ENCODE assay signal across 33 cellular contexts in genomic region chr16:47072158-47072557, GRCh38.
A peak's percentile ranks its signal among the peaks of the same experiment; 100 is the strongest.
DNase-seq lines count a peak whose midpoint lies in the region; ATAC-seq, FAIRE-seq and TF ChIP-seq lines count a peak whose summit lies in the region.
"Had no signal": no experiment of that assay in that cellular context is flagged by ENCODE, and none has a peak within 500 bp of the region (broad histone marks: within the 10 kb centered on the region; RNA-seq: fewer than 3 reads in every experiment).

No MANE protein-coding gene starts in this region.

- H3K27me3 ChIP-seq in HepG2 (ENCODE audit: control insufficient read depth in 1 of 2, insufficient read depth in 2 of 2, low read length in 2 of 2) (peaks cover 0 to 13% of the 10 kb centered on the region in 2 experiments; a peak in 4 of 5 replicates), right lobe of liver (no peaks in the 10 kb centered on the region), K562 (ENCODE audit: control insufficient read depth in 2 of 2, insufficient read depth in 2 of 2, low read length in 2 of 2) (peaks cover 29 to 35% of the 10 kb centered on the region in 2 experiments), hepatocyte (no peaks in the 10 kb centered on the region), GM23248 (replicated peaks; ENCODE audit: insufficient read depth) (peaks cover 9% of the 10 kb centered on the region; the same call in 1 of the 2 replicates)
- H3K27me3 ChIP-seq: BE2C; BLaER1; BLaER1 treated with 17β-estradiol and CSF1 and Interleukin-3, amounts not matched to agents 10 nM and 100 nM had no signal

- BruUV-seq in HepG2 (replicated peaks; lab: Mats Ljungman, UMichigan): no TSS peak
- no TSS peak for BruUV-seq in K562 (replicated peaks; lab: Mats Ljungman, UMichigan)

- no peaks in the 10 kb centered on the region for H3K9me1 ChIP-seq in K562 (ENCODE audit: control insufficient read depth, insufficient read depth, low read length)

- CTCF ChIA-PET in HepG2 (lab: Yijun Ruan, JAX; ENCODE audit: low intra/inter-chr PET ratio, low total read pairs) (no interaction called here), K562 (lab: Yijun Ruan, JAX; ENCODE audit: low intra/inter-chr PET ratio) (no interaction called here)

- H3K79me2 ChIP-seq in HepG2 (ENCODE audit: insufficient read depth, low read length) (no peaks in the 10 kb centered on the region), K562 (ENCODE audit: control insufficient read depth, insufficient read depth, low read length) (no peaks in the 10 kb centered on the region), hepatocyte (no peaks in the 10 kb centered on the region), GM23248 (ENCODE audit: insufficient read depth) (no peaks in the 10 kb centered on the region)

- TF ChIP-seq POLR2A in HepG2 (IDR thresholded peaks at IDR 0.05; ENCODE audit: insufficient read depth in 1 of 2, low read depth in 2 of 2, low read length in 2 of 2) (no peak), right lobe of liver (IDR thresholded peaks at IDR 0.05) (no peak), K562 (conservative IDR thresholded peaks at IDR 0.05) (no peak)

- 49% methylated on average over 2 of the region's 2 CpGs for WGBS in HepG2 (ENCODE audit: low lambda C conversion rate)
- 74% methylated on average over 2 of the region's 2 CpGs for WGBS in right lobe of liver (ENCODE audit: insufficient coverage, low coverage, low lambda C conversion rate, missing lambda C conversion rate)
- WGBS in K562 (ENCODE audit: insufficient coverage, low coverage, missing lambda C conversion rate): 2% methylated on average over 2 of the region's 2 CpGs
- WGBS in hepatocyte (ENCODE audit: low lambda C conversion rate, missing lambda C conversion rate): 79% methylated on average over 2 of the region's 2 CpGs
- WGBS in GM23248 (ENCODE audit: low coverage in 1 of 2, low lambda C conversion rate in 2 of 2, missing lambda C conversion rate in 2 of 2), 2 experiments: 33 to 40% methylated on average over 2 of the region's 2 CpGs

- H2AFZ ChIP-seq in HepG2 (ENCODE audit: low read length) (no peak overlapping the region), K562 (ENCODE audit: low read depth, low read length) (no peak overlapping the region), hepatocyte (no peak overlapping the region), GM23248 (no peak overlapping the region)

- no peak for TF ChIP-seq EP300 in HepG2 (IDR thresholded peaks at IDR 0.05; ENCODE audit: low read depth in 2 of 2, low read length in 2 of 2)
- TF ChIP-seq EP300 in HepG2 (CRISPR knock-in tag; IDR thresholded peaks at IDR 0.05; ENCODE audit: borderline replicate concordance): no peak
- TF ChIP-seq EP300 in K562 (IDR thresholded peaks at IDR 0.05; ENCODE audit: low read length): no peak

- H3K9ac ChIP-seq in HepG2 (ENCODE audit: insufficient read depth, low read depth, low read length): no peak overlapping the region
- no peak overlapping the region for H3K9ac ChIP-seq in K562 (ENCODE audit: insufficient read depth in 1 of 2, low read depth in 2 of 2, low read length in 2 of 2)
- H3K9ac ChIP-seq in GM23248: no peak overlapping the region
- H3K9ac ChIP-seq: BLaER1; BLaER1 treated with 17β-estradiol and CSF1 and Interleukin-3, amounts not matched to agents 10 nM and 100 nM had no signal

- H3K27ac ChIP-seq in HepG2 (ENCODE audit: extremely low read length, insufficient read depth, low read length) (no peak overlapping the region), right lobe of liver (no peak overlapping the region), K562 (ENCODE audit: extremely low read depth, low read depth, low read length) (no peak overlapping the region), hepatocyte (no peak overlapping the region), GM23248 (no peak overlapping the region)
- H3K27ac ChIP-seq: 22Rv1; A549; BLaER1; BLaER1 treated with 17β-estradiol and CSF1 and Interleukin-3, amounts not matched to agents 10 nM and 100 nM; C4-2B had no signal

- H3K9me3 ChIP-seq in HepG2 (ENCODE audit: low read length) (no peaks in the 10 kb centered on the region), right lobe of liver (no peaks in the 10 kb centered on the region), K562 (replicated peaks; ENCODE audit: control insufficient read depth, insufficient read depth, low read depth, low read length) (no peaks in the 10 kb centered on the region), hepatocyte (ENCODE audit: low read depth) (no peaks in the 10 kb centered on the region), GM23248 (ENCODE audit: low read depth) (no peaks in the 10 kb centered on the region)
- H3K9me3 ChIP-seq: BE2C had no signal

- no peak for TF ChIP-seq RAD21 in HepG2 (CRISPR knock-in tag; IDR thresholded peaks at IDR 0.05)
- no peak for TF ChIP-seq RAD21 in K562 (CRISPR knock-in tag; conservative IDR thresholded peaks at IDR 0.05 in 1 of 2, IDR thresholded peaks at IDR 0.05 in 1 of 2)

- no peak overlapping the region for H3K4me2 ChIP-seq in HepG2 (ENCODE audit: low read depth, low read length)
- H3K4me2 ChIP-seq in K562 (ENCODE audit: insufficient read depth, low read length): no peak overlapping the region
- no peak overlapping the region for H3K4me2 ChIP-seq in hepatocyte
- no peak overlapping the region for H3K4me2 ChIP-seq in GM23248 (ENCODE audit: unreplicated experiment)
- H3K4me2 ChIP-seq: A549; BLaER1; BLaER1 treated with 17β-estradiol and CSF1 and Interleukin-3, amounts not matched to agents 10 nM and 100 nM had no signal

- H3K4me1 ChIP-seq in HepG2 (ENCODE audit: insufficient read depth, low read length) (no peaks in the 10 kb centered on the region), right lobe of liver (no peaks in the 10 kb centered on the region), K562 (replicated peaks in 1 of 2; ENCODE audit: control insufficient read depth in 2 of 2, insufficient read depth in 2 of 2, low read length in 2 of 2) (no peaks in the 10 kb centered on the region), hepatocyte (ENCODE audit: insufficient read depth) (no peaks in the 10 kb centered on the region), GM23248 (ENCODE audit: insufficient read depth) (no peaks in the 10 kb centered on the region)
- H3K4me1 ChIP-seq: A549, BE2C, Caco-2 had no signal

- H3F3A ChIP-seq in GM23248 (ENCODE audit: insufficient read depth): no peaks in the 10 kb centered on the region

- H3K36me3 ChIP-seq in HepG2 (replicated peaks in 1 of 2; ENCODE audit: control insufficient read depth in 1 of 2, insufficient read depth in 2 of 2, low read length in 2 of 2) (no peaks in the 10 kb centered on the region), right lobe of liver (no peaks in the 10 kb centered on the region), K562 (ENCODE audit: control insufficient read depth, insufficient read depth, low read length) (no peaks in the 10 kb centered on the region), hepatocyte (replicated peaks; ENCODE audit: insufficient read depth, low read depth) (no peaks in the 10 kb centered on the region), GM23248 (ENCODE audit: low read depth) (no peaks in the 10 kb centered on the region)
- H3K36me3 ChIP-seq: BE2C; BLaER1; BLaER1 treated with 17β-estradiol and CSF1 and Interleukin-3, amounts not matched to agents 10 nM and 100 nM had no signal

- TF ChIP-seq CTCF in HepG2 (CRISPR knock-in tag; IDR thresholded peaks at IDR 0.05) (no peak), right lobe of liver (IDR thresholded peaks at IDR 0.05) (no peak), K562 (IDR thresholded peaks at IDR 0.05 in 2 of 3, conservative IDR thresholded peaks at IDR 0.05 in 1 of 3; ENCODE audit: insufficient read depth in 2 of 3, low read depth in 1 of 3, low read length in 3 of 3) (no peak), hepatocyte (IDR thresholded peaks at IDR 0.05; ENCODE audit: poor library complexity) (no peak)

- in situ Hi-C loops in HepG2 (cut with HindIII; ENCODE audit: extremely low pct_ligation_motif_present, low pct_unique_long_range_greater_than_20kb): no loop called here
- in situ Hi-C loops in K562 (cut with MboI): no loop called here
- in situ Hi-C loops in GM23248 (cut with MboI): no loop called here

- POLR2A ChIA-PET in HepG2 (lab: Yijun Ruan, JAX) (no interaction called here), K562 (lab: Yijun Ruan, JAX) (interaction anchor here (0.6 kb wide), 1 partner anchor 715 kb away, joined by 4 read pairs; no protein-coding TSS in a partner anchor)

- DNase-seq in HepG2 (ENCODE audit: low spot score) (no peak), right lobe of liver (no peak), K562 (ENCODE audit: extremely low read depth in 1 of 4, low spot score in 3 of 4) (no peak), hepatocyte (ENCODE audit: low spot score) (no peak), GM23248 (no peak), NCI-H2227 treated with DMSO at 0.1 percent for 48 hours (lab: John Stamatoyannopoulos, UW) (no peak)
- DNase-seq: 8988T; ACHN; AML-193; BE2C; C1 segment of cervical spinal cord; Caco-2; Calu3; CD4-positive, alpha-beta memory T cell; CD4-positive, alpha-beta T cell; CD4-positive, CD25-positive, alpha-beta regulatory T cell; CD8-positive, alpha-beta memory T cell; CD8-positive, alpha-beta T cell; COR-L47; DMS 273 treated with DMSO at 0.1 percent for 48 hours; DMS153; DMS53; DMS79; DMS79 treated with DMSO at 0.1 percent for 48 hours; DND-41; EL had no signal

- intact Hi-C loops in HepG2 (cut with micrococcal nuclease; ENCODE audit: unreplicated experiment) (no loop called here), right lobe of liver (cut with DNase I) (no loop called here), K562 (cut with micrococcal nuclease) (no loop called here)

- no peak overlapping the region for H3K4me3 ChIP-seq in HepG2 (replicated peaks in 1 of 3; ENCODE audit: insufficient read depth in 1 of 3, low read depth in 2 of 3, low read length in 3 of 3)
- H3K4me3 ChIP-seq in right lobe of liver: no peak overlapping the region
- H3K4me3 ChIP-seq in K562: no peak overlapping the region
- H3K4me3 ChIP-seq in hepatocyte: peak overlapping the region; percentile 8
- no peak overlapping the region for H3K4me3 ChIP-seq in GM23248
- H3K4me3 ChIP-seq: A549; BLaER1; BLaER1 treated with 17β-estradiol and CSF1 and Interleukin-3, amounts not matched to agents 10 nM and 100 nM had no signal

- H4K20me1 ChIP-seq in HepG2 (ENCODE audit: insufficient read depth, low read length): no peaks in the 10 kb centered on the region
- H4K20me1 ChIP-seq in K562 (replicated peaks; ENCODE audit: control insufficient read depth, insufficient read depth, low read length): no peaks in the 10 kb centered on the region
- H4K20me1 ChIP-seq in hepatocyte (ENCODE audit: insufficient read depth, poor library complexity, severe bottlenecking): no peaks in the 10 kb centered on the region
- no peaks in the 10 kb centered on the region for H4K20me1 ChIP-seq in GM23248 (ENCODE audit: insufficient read depth)
- H4K20me1 ChIP-seq: BLaER1; BLaER1 treated with 17β-estradiol and CSF1 and Interleukin-3, amounts not matched to agents 10 nM and 100 nM had no signal

- no peak for ATAC-seq in HepG2
- ATAC-seq in right lobe of liver: no peak
- no peak for ATAC-seq in K562
- ATAC-seq: A549; CD8-positive, alpha-beta T cell had no signal

- FAIRE-seq in HepG2 (lab: Jason Lieb, UNC) (no peak), K562 (lab: Jason Lieb, UNC) (no peak)
- FAIRE-seq: A204.1, A549, D721Med had no signal

- H3K9me2 ChIP-seq in hepatocyte (replicated peaks; ENCODE audit: insufficient read depth): no peaks in the 10 kb centered on the region
- H3K9me2 ChIP-seq in GM23248 (ENCODE audit: insufficient read depth): no peaks in the 10 kb centered on the region

Comparison
In these comparisons a context has a peak if more than half of its experiments do, and no peak if none do; other contexts are left out.
1. Of the 241 proteins assayed by ChIP-seq in both HepG2 and K562: peak only in HepG2: none; only in K562: none; in both: ZFP1; in neither: 240.